In genomic region chr3:39810647-39811161, GRCh38 we compare ENCODE assay signal across 10 cellular contexts. TPM values are rescaled to one million over a fixed set of nuclear protein-coding genes. Genes with fewer than 3 reads are reported as not detected.
A peak's percentile ranks its signal among the peaks of the same experiment; 100 is the strongest.
DNase-seq lines count a peak whose midpoint lies in the region; ATAC-seq, FAIRE-seq and TF ChIP-seq lines count a peak whose summit lies in the region.
"Had no signal": no experiment of that assay in that cellular context is flagged by ENCODE, and none has a peak within 500 bp of the region (broad histone marks: within the 10 kb centered on the region; RNA-seq: fewer than 3 reads in every experiment).

No MANE protein-coding gene starts in this region.

- H3K9me3 ChIP-seq in BLaER1 treated with 17β-estradiol and CSF1 and Interleukin-3, amounts not matched to agents 10 nM and 100 nM (replicated peaks in 1 of 11): no peaks in the 10 kb centered on the region
- no peaks in the 10 kb centered on the region for H3K9me3 ChIP-seq in pancreas
- H3K9me3 ChIP-seq: neutrophil had no signal

- 3 to 4% methylated on average over 16 of the region's 16 CpGs for WGBS in pancreas, 2 donors

- TF ChIP-seq CTCF in LNCaP clone FGC (IDR thresholded peaks at IDR 0.05; ENCODE audit: control insufficient read depth, extremely low read depth, insufficient read depth) (no peak), endothelial cell (IDR thresholded peaks at IDR 0.05; ENCODE audit: unreplicated experiment) (no peak), pancreas (IDR thresholded peaks at IDR 0.05) (no peak)

- H3K9me3 Mint-ChIP-seq in endothelial cell (ENCODE audit: unreplicated experiment): no peaks in the 10 kb centered on the region
- no peaks in the 10 kb centered on the region for H3K9me3 Mint-ChIP-seq in activated CD4-positive, alpha-beta memory T cell treated with anti-CD3 and anti-CD28 coated beads for 36 hours

- peak overlapping the region; percentile 91 for H3K4me3 Mint-ChIP-seq in endothelial cell (ENCODE audit: unreplicated experiment)
- no peak overlapping the region for H3K4me3 Mint-ChIP-seq in activated CD4-positive, alpha-beta memory T cell treated with anti-CD3 and anti-CD28 coated beads for 36 hours

- H3K27me3 Mint-ChIP-seq in endothelial cell (ENCODE audit: unreplicated experiment): peaks cover 11% of the 10 kb centered on the region
- peaks cover 42% of the 10 kb centered on the region for H3K27me3 Mint-ChIP-seq in activated CD4-positive, alpha-beta memory T cell treated with anti-CD3 and anti-CD28 coated beads for 36 hours

- H3K27ac ChIP-seq in BLaER1 treated with 17β-estradiol and CSF1 and Interleukin-3, amounts not matched to agents 10 nM and 100 nM: no peak overlapping the region
- H3K27ac ChIP-seq in pancreas: no peak overlapping the region
- H3K27ac ChIP-seq: neutrophil had no signal

- peaks cover 0 to 8% (median 0%) of the 10 kb centered on the region in 11 experiments; a peak in 1 of 22 replicates for H4K20me1 ChIP-seq in BLaER1 treated with 17β-estradiol and CSF1 and Interleukin-3, amounts not matched to agents 10 nM and 100 nM

- no peak for FAIRE-seq in pancreas (lab: Jason Lieb, UNC)

- H3K4me3 ChIP-seq in BLaER1 treated with 17β-estradiol and CSF1 and Interleukin-3, amounts not matched to agents 10 nM and 100 nM: peak overlapping the region; percentile 64 to 82 (median 74)
- H3K4me3 ChIP-seq in LNCaP clone FGC (ENCODE audit: low read depth, low read length): peak overlapping the region; percentile 76
- H3K4me3 ChIP-seq in pancreas: peak overlapping the region; percentile 26 to 85 (median 70)

- peaks cover 6% of the 10 kb centered on the region for H3K36me3 Mint-ChIP-seq in endothelial cell (ENCODE audit: low read depth, unreplicated experiment)
- no peaks in the 10 kb centered on the region for H3K36me3 Mint-ChIP-seq in activated CD4-positive, alpha-beta memory T cell treated with anti-CD3 and anti-CD28 coated beads for 36 hours

- CTCF ChIA-PET in activated CD4-positive, alpha-beta memory T cell treated with anti-CD3 and anti-CD28 coated beads for 36 hours (lab: Charles Lee): no interaction called here

- H3K9ac ChIP-seq in BLaER1 treated with 17β-estradiol and CSF1 and Interleukin-3, amounts not matched to agents 10 nM and 100 nM: peak overlapping the region in 3 of 11 experiments; percentile 70 to 76 (median 74); a peak in 2 of 22 replicates

- peak overlapping the region; percentile 99 to 100 (median 100) for H3K4me2 ChIP-seq in BLaER1 treated with 17β-estradiol and CSF1 and Interleukin-3, amounts not matched to agents 10 nM and 100 nM

- POLR2A ChIA-PET in activated CD4-positive, alpha-beta memory T cell treated with anti-CD3 and anti-CD28 coated beads for 36 hours (lab: Charles Lee): no interaction called here

- peak in 1 of 4 donors; percentile 6 for ATAC-seq in pancreas
- ATAC-seq: esophagus mucosa had no signal

- H3K27ac Mint-ChIP-seq in endothelial cell (ENCODE audit: unreplicated experiment): no peak overlapping the region
- H3K27ac Mint-ChIP-seq in activated CD4-positive, alpha-beta memory T cell treated with anti-CD3 and anti-CD28 coated beads for 36 hours: no peak overlapping the region

- H3K27me3 ChIP-seq in BLaER1 treated with 17β-estradiol and CSF1 and Interleukin-3, amounts not matched to agents 10 nM and 100 nM: peaks cover 36 to 44% (median 40%) of the 10 kb centered on the region in 11 experiments
- H3K27me3 ChIP-seq in pancreas: no peaks in the 10 kb centered on the region

- intact Hi-C loops in pancreas (cut with DNase I): no loop called here
- intact Hi-C loops in activated CD4-positive, alpha-beta memory T cell treated with anti-CD3 and anti-CD28 coated beads for 36 hours (cut with micrococcal nuclease): loop anchor here (10.0 kb wide), 1 partner anchor 364 kb away; no protein-coding TSS in a partner anchor

- peaks cover 8 to 20% (median 16%) of the 10 kb centered on the region in 10 experiments; a peak in 18 of 20 replicates for H3K4me1 ChIP-seq in BLaER1 treated with 17β-estradiol and CSF1 and Interleukin-3, amounts not matched to agents 10 nM and 100 nM
- peaks cover 4 to 8% (median 6%) of the 10 kb centered on the region in 3 donors for H3K4me1 ChIP-seq in pancreas

- H3K4me1 Mint-ChIP-seq in endothelial cell (ENCODE audit: unreplicated experiment): peaks cover 27% of the 10 kb centered on the region
- peaks cover 14% of the 10 kb centered on the region for H3K4me1 Mint-ChIP-seq in activated CD4-positive, alpha-beta memory T cell treated with anti-CD3 and anti-CD28 coated beads for 36 hours (ENCODE audit: low read depth)

- H3K36me3 ChIP-seq in BLaER1 treated with 17β-estradiol and CSF1 and Interleukin-3, amounts not matched to agents 10 nM and 100 nM: no peaks in the 10 kb centered on the region
- H3K36me3 ChIP-seq in pancreas: no peaks in the 10 kb centered on the region
- H3K36me3 ChIP-seq: neutrophil had no signal

- DNase-seq in LNCaP clone FGC (ENCODE audit: low read depth): no peak
- no peak for DNase-seq in endothelial cell (ENCODE audit: low spot score)
- peak in 1 of 6 donors; percentile 22 for DNase-seq in pancreas
- DNase-seq in effector CD4-positive, alpha-beta T cell: no peak
- no peak for DNase-seq in activated CD4-positive, alpha-beta memory T cell treated with anti-CD3 and anti-CD28 coated beads for 36 hours
- DNase-seq in middle frontal gyrus (ENCODE audit: extremely low spot score, low spot score): no peak
- DNase-seq in T1000 (lab: John Stamatoyannopoulos, UW): no peak

RNA-seq across cellular contexts. Expression of gene MYRIP, which starts 1.3 kb away (rescaled TPM):
- total RNA-seq in endothelial cell (ENCODE audit: unreplicated experiment) (0.49 TPM), pancreas (10 to 100 TPM in 1 of 6 donors, 1 to 10 TPM in 5; 6.9 to 11.2 (median 8.7) TPM)
- polyA plus RNA-seq in pancreas: 1 to 10 TPM; 1.4 to 2.5 TPM
- total RNA-seq in activated CD4-positive, alpha-beta memory T cell treated with anti-CD3 and anti-CD28 coated beads for 36 hours: not detected
